In genomic region chr7:139230484-139230773, GRCh38 we compare ENCODE assay signal across 1 cellular context.
TF ChIP-seq lines count a peak whose summit lies in the region.

No MANE protein-coding gene starts in this region.

TF ChIP-seq in HCT116, 20 proteins besides CTCF, POLR2A, EP300 and RAD21 (continued from another document):
- TF ChIP-seq REST (IDR thresholded peaks at IDR 0.05; ENCODE audit: low read depth) (no peak), SIN3A (IDR thresholded peaks at IDR 0.05; ENCODE audit: low read depth) (no peak)
